Comparison of ENCODE assay signal across 9 cellular contexts in genomic region chr6:30740993-30741784, GRCh38. TPM values are rescaled to one million over a fixed set of nuclear protein-coding genes. Genes with fewer than 3 reads are reported as not detected.
DNase-seq lines count a peak whose midpoint lies in the region; TF ChIP-seq lines count a peak whose summit lies in the region.
"Had no signal": no experiment of that assay in that cellular context is flagged by ENCODE, and none has a peak within 500 bp of the region (broad histone marks: within the 10 kb centered on the region; RNA-seq: fewer than 3 reads in every experiment).

No MANE protein-coding gene starts in this region.

- peak overlapping the region; percentile 86 for H3K4me3 ChIP-seq in OCI-LY1 (ENCODE audit: low read depth, low read length, poor library complexity, severe bottlenecking)
- H3K4me3 ChIP-seq in coronary artery = peak overlapping the region; percentile 93
- peak overlapping the region; percentile 90 for H3K4me3 ChIP-seq in neural cell (ENCODE audit: low read length)

- H3K27ac ChIP-seq in C4-2B = peak overlapping the region; percentile 90
- H3K27ac ChIP-seq in OCI-LY1 (ENCODE audit: low read depth, low read length, poor library complexity, severe bottlenecking) = peak overlapping the region; percentile 15
- peak overlapping the region; percentile 98 to 99 for H3K27ac ChIP-seq in coronary artery
- no peak overlapping the region for H3K27ac ChIP-seq in neural cell (ENCODE audit: low read length)

- no peak for TF ChIP-seq EP300 in neural cell (conservative IDR thresholded peaks at IDR 0.05; ENCODE audit: poor library complexity, severe bottlenecking)

- H3K9me2 ChIP-seq in OCI-LY1 (ENCODE audit: low read depth, low read length) = no peaks in the 10 kb centered on the region
- no peaks in the 10 kb centered on the region for H3K9me2 ChIP-seq in neural cell (ENCODE audit: insufficient read depth, low read length)

- TF ChIP-seq CTCF in C4-2B (conservative IDR thresholded peaks at IDR 0.05) (no peak), OCI-LY1 (IDR thresholded peaks at IDR 0.05; ENCODE audit: low read length) (no peak), coronary artery (IDR thresholded peaks at IDR 0.05) (no peak), neural cell (IDR thresholded peaks at IDR 0.05; ENCODE audit: poor library complexity, severe bottlenecking) (no peak)

- H3K9ac ChIP-seq in OCI-LY1 (ENCODE audit: low read length) (peak overlapping the region; percentile 84), neural cell (ENCODE audit: low read length) (peak overlapping the region; percentile 90)

- H4K20me1 ChIP-seq in OCI-LY1 (ENCODE audit: insufficient read depth, low read length) (no peaks in the 10 kb centered on the region), neural cell (ENCODE audit: insufficient read depth) (no peaks in the 10 kb centered on the region)

- H3K36me3 ChIP-seq in OCI-LY1 (ENCODE audit: insufficient read depth, low read length) = peaks cover 37% of the 10 kb centered on the region
- no peaks in the 10 kb centered on the region for H3K36me3 ChIP-seq in neural cell (ENCODE audit: insufficient read depth, low read length)

- H2AFZ ChIP-seq in OCI-LY1 (ENCODE audit: low read length) = no peak overlapping the region
- H2AFZ ChIP-seq in neural cell (ENCODE audit: low read depth, low read length) = no peak overlapping the region

- no peaks in the 10 kb centered on the region; the same call in 1 of the 2 replicates for H3K27me3 ChIP-seq in OCI-LY1 (ENCODE audit: insufficient read depth, low read length)
- peaks cover 20% of the 10 kb centered on the region for H3K27me3 ChIP-seq in neural cell (ENCODE audit: insufficient read depth, low read depth, low read length)

- H3K4me1 ChIP-seq in OCI-LY1 (ENCODE audit: insufficient read depth, low read length, severe bottlenecking) = peaks cover 34% of the 10 kb centered on the region

- no peak for TF ChIP-seq RAD21 in neural cell (conservative IDR thresholded peaks at IDR 0.05)

- H3F3A ChIP-seq in OCI-LY1 (ENCODE audit: insufficient read depth, low read length) (no peaks in the 10 kb centered on the region), neural cell (ENCODE audit: insufficient read depth, low read length, poor library complexity, severe bottlenecking) (no peaks in the 10 kb centered on the region)

- peak overlapping the region; percentile 73 for H3K4me2 ChIP-seq in OCI-LY1 (ENCODE audit: low read length)
- H3K4me2 ChIP-seq in neural cell (ENCODE audit: low read length) = peak overlapping the region; percentile 93

- H3K79me2 ChIP-seq in OCI-LY1 (ENCODE audit: insufficient read depth, low read length) (no peaks in the 10 kb centered on the region), neural cell (replicated peaks; ENCODE audit: insufficient read depth, low read length) (peaks cover 14% of the 10 kb centered on the region)

- H3K9me3 ChIP-seq in OCI-LY1 (ENCODE audit: low read length) = no peaks in the 10 kb centered on the region
- H3K9me3 ChIP-seq in neural cell (ENCODE audit: low read length) = no peaks in the 10 kb centered on the region

- DNase-seq in coronary artery (ENCODE audit: low spot score) (no peak), putamen (ENCODE audit: low spot score) (no peak), activated gamma-delta T cell treated with Interleukin-2 at 50 U/mL for 16 hours (no peak), SW 1271 (lab: John Stamatoyannopoulos, UW) (no peak), germinal center (ENCODE audit: low spot score) (no peak)
- DNase-seq: effector CD4-positive, alpha-beta T cell had no signal

TF ChIP-seq in neural cell, 6 proteins besides CTCF, POLR2A, EP300 and RAD21:
- TF ChIP-seq SMC3 (conservative IDR thresholded peaks at IDR 0.05; ENCODE audit: poor library complexity) (no peak), POLR2AphosphoS5 (IDR thresholded peaks at IDR 0.05) (no peak), MXI1 (conservative IDR thresholded peaks at IDR 0.05; ENCODE audit: poor library complexity, severe bottlenecking) (no peak), EZH2 (IDR thresholded peaks at IDR 0.05; ENCODE audit: borderline replicate concordance, insufficient read depth, low read length, poor library complexity, severe bottlenecking) (no peak), REST (IDR thresholded peaks at IDR 0.05; ENCODE audit: borderline replicate concordance) (no peak), TAF1 (IDR thresholded peaks at IDR 0.05; ENCODE audit: low read depth) (no peak)

RNA-seq across cellular contexts. Expression of gene FLOT1, which starts 1.3 kb away (rescaled TPM):
- polyA plus RNA-seq in neural cell = 72.7 and 84.7 TPM in 2 replicates
- polyA minus RNA-seq in neural cell = 51.6 and 61.0 TPM in 2 replicates

RNA-seq across cellular contexts. Expression of gene IER3, which starts 3.2 kb away (rescaled TPM):
- 1.3 and 3.0 TPM in 2 replicates for polyA plus RNA-seq in neural cell
- polyA minus RNA-seq in neural cell = 0.49 and 0.69 TPM in 2 replicates

RNA-seq across cellular contexts. Expression of gene TUBB, which starts 21.0 kb away (rescaled TPM):
- 711 and 792 TPM in 2 replicates for polyA plus RNA-seq in neural cell
- 773 and 794 TPM in 2 replicates for polyA minus RNA-seq in neural cell

RNA-seq across cellular contexts. Expression of gene MDC1, which starts 24.1 kb away (rescaled TPM):
- 4.3 and 8.1 TPM in 2 replicates for polyA plus RNA-seq in neural cell
- polyA minus RNA-seq in neural cell = 9.3 and 10.5 TPM in 2 replicates

RNA-seq across cellular contexts. Expression of gene NRM, which starts 50.4 kb away (rescaled TPM):
- polyA plus RNA-seq in neural cell = 7.1 and 7.5 TPM in 2 replicates
- polyA minus RNA-seq in neural cell = 5.8 and 6.9 TPM in 2 replicates
